Comparison of ENCODE assay signal across 1 cellular context in genomic region chr3:115706311-115706829, GRCh38.
TF ChIP-seq lines count a peak whose summit lies in the region.

No MANE protein-coding gene starts in this region.

TF ChIP-seq in HepG2, 621 proteins besides CTCF, POLR2A, EP300 and RAD21 (continued from another document and continues in another):
- TF ChIP-seq SRSF9 (IDR thresholded peaks at IDR 0.05; ENCODE audit: borderline replicate concordance, insufficient read depth, low read depth, low read length, poor library complexity, severe bottlenecking) = no peak
- TF ChIP-seq MAFG (CRISPR knock-in tag; IDR thresholded peaks at IDR 0.05) = no peak
- TF ChIP-seq, protein P1, sequence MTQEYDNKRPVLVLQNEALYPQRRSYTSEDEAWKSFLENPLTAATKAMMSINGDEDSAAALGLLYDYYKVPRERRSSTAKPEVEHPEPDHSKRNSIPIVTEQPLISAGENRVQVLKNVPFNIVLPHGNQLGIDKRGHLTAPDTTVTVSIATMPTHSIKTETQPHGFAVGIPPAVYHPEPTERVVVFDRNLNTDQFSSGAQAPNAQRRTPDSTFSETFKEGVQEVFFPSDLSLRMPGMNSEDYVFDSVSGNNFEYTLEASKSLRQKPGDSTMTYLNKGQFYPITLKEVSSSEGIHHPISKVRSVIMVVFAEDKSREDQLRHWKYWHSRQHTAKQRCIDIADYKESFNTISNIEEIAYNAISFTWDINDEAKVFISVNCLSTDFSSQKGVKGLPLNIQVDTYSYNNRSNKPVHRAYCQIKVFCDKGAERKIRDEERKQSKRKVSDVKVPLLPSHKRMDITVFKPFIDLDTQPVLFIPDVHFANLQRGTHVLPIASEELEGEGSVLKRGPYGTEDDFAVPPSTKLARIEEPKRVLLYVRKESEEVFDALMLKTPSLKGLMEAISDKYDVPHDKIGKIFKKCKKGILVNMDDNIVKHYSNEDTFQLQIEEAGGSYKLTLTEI (CRISPR knock-in tag; conservative IDR thresholded peaks at IDR 0.05) = no peak
- TF ChIP-seq TAF15 (IDR thresholded peaks at IDR 0.05; ENCODE audit: low read depth, low read length, poor library complexity, severe bottlenecking) = no peak
- no peak for TF ChIP-seq SP2 (CRISPR knock-in tag; IDR thresholded peaks at IDR 0.05)
- TF ChIP-seq ZNF17 (CRISPR knock-in tag; IDR thresholded peaks at IDR 0.05) = no peak
- no peak for TF ChIP-seq NONO (IDR thresholded peaks at IDR 0.05)
- no peak for TF ChIP-seq NONO (CRISPR knock-in tag; conservative IDR thresholded peaks at IDR 0.05)
- TF ChIP-seq, protein P2, sequence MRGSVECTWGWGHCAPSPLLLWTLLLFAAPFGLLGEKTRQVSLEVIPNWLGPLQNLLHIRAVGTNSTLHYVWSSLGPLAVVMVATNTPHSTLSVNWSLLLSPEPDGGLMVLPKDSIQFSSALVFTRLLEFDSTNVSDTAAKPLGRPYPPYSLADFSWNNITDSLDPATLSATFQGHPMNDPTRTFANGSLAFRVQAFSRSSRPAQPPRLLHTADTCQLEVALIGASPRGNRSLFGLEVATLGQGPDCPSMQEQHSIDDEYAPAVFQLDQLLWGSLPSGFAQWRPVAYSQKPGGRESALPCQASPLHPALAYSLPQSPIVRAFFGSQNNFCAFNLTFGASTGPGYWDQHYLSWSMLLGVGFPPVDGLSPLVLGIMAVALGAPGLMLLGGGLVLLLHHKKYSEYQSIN (CRISPR knock-in tag; IDR thresholded peaks at IDR 0.05; ENCODE audit: borderline replicate concordance) = no peak
- TF ChIP-seq ZBTB37 (CRISPR knock-in tag; IDR thresholded peaks at IDR 0.05) = no peak
- TF ChIP-seq ZNF558 (CRISPR knock-in tag; IDR thresholded peaks at IDR 0.05; ENCODE audit: borderline replicate concordance) = no peak
- 0 out of 2 replicates have a peak, but pooled peaks have one; percentile 17 for TF ChIP-seq ZNF331 (CRISPR knock-in tag; IDR thresholded peaks at IDR 0.05)
- TF ChIP-seq HNF4A (CRISPR knock-in tag; IDR thresholded peaks at IDR 0.05) = peak; percentile 89
- no peak for TF ChIP-seq SP1 (IDR thresholded peaks at IDR 0.05)
- TF ChIP-seq SP1 (CRISPR knock-in tag; IDR thresholded peaks at IDR 0.05) = no peak
- TF ChIP-seq NFE2L2 (IDR thresholded peaks at IDR 0.05; ENCODE audit: low read length) = no peak
- no peak for TF ChIP-seq KLF11 (CRISPR knock-in tag; IDR thresholded peaks at IDR 0.05)
- no peak for TF ChIP-seq ZNF207 (IDR thresholded peaks at IDR 0.05; ENCODE audit: borderline replicate concordance)
- TF ChIP-seq SOX13 (IDR thresholded peaks at IDR 0.05) = no peak
- peak in 1 of 2 experiments; percentile 83; a peak in 2 of 4 replicates for TF ChIP-seq SOX13 (CRISPR knock-in tag; conservative IDR thresholded peaks at IDR 0.05 in 1 of 2, IDR thresholded peaks at IDR 0.05 in 1 of 2)
- TF ChIP-seq PITX1 (CRISPR knock-in tag; IDR thresholded peaks at IDR 0.05) = no peak
- no peak for TF ChIP-seq ZNF605 (CRISPR knock-in tag; IDR thresholded peaks at IDR 0.05)
- TF ChIP-seq, protein P3, sequence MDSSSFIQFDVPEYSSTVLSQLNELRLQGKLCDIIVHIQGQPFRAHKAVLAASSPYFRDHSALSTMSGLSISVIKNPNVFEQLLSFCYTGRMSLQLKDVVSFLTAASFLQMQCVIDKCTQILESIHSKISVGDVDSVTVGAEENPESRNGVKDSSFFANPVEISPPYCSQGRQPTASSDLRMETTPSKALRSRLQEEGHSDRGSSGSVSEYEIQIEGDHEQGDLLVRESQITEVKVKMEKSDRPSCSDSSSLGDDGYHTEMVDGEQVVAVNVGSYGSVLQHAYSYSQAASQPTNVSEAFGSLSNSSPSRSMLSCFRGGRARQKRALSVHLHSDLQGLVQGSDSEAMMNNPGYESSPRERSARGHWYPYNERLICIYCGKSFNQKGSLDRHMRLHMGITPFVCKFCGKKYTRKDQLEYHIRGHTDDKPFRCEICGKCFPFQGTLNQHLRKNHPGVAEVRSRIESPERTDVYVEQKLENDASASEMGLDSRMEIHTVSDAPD (CRISPR knock-in tag; IDR thresholded peaks at IDR 0.05) = no peak
- TF ChIP-seq ZNF350 (CRISPR knock-in tag; IDR thresholded peaks at IDR 0.05; ENCODE audit: borderline replicate concordance, low read depth) = no peak
- peak; percentile 38; the same call in 1 of the 2 replicates for TF ChIP-seq BCL6 (CRISPR knock-in tag; IDR thresholded peaks at IDR 0.05)
- TF ChIP-seq MLLT10 (CRISPR knock-in tag; IDR thresholded peaks at IDR 0.05) = no peak
- no peak for TF ChIP-seq ZKSCAN1 (IDR thresholded peaks at IDR 0.05; ENCODE audit: low read length)
- TF ChIP-seq, protein P4, sequence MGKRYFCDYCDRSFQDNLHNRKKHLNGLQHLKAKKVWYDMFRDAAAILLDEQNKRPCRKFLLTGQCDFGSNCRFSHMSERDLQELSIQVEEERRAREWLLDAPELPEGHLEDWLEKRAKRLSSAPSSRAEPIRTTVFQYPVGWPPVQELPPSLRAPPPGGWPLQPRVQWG (CRISPR knock-in tag; IDR thresholded peaks at IDR 0.05; ENCODE audit: borderline replicate concordance, low read depth) = no peak
- TF ChIP-seq NFRKB (IDR thresholded peaks at IDR 0.05) = no peak
- no peak for TF ChIP-seq ZNF337 (CRISPR knock-in tag; IDR thresholded peaks at IDR 0.05; ENCODE audit: borderline replicate concordance, low read depth)
- TF ChIP-seq ELF3 (CRISPR knock-in tag; IDR thresholded peaks at IDR 0.05) = 0 out of 2 replicates have a peak, but pooled peaks have one; percentile 8
- peak; percentile 40 for TF ChIP-seq ZBTB40 (IDR thresholded peaks at IDR 0.05)
- TF ChIP-seq ZBTB40 (CRISPR knock-in tag; IDR thresholded peaks at IDR 0.05) = no peak
- no peak for TF ChIP-seq ZNF7 (CRISPR knock-in tag; IDR thresholded peaks at IDR 0.05)
- TF ChIP-seq, protein P5, sequence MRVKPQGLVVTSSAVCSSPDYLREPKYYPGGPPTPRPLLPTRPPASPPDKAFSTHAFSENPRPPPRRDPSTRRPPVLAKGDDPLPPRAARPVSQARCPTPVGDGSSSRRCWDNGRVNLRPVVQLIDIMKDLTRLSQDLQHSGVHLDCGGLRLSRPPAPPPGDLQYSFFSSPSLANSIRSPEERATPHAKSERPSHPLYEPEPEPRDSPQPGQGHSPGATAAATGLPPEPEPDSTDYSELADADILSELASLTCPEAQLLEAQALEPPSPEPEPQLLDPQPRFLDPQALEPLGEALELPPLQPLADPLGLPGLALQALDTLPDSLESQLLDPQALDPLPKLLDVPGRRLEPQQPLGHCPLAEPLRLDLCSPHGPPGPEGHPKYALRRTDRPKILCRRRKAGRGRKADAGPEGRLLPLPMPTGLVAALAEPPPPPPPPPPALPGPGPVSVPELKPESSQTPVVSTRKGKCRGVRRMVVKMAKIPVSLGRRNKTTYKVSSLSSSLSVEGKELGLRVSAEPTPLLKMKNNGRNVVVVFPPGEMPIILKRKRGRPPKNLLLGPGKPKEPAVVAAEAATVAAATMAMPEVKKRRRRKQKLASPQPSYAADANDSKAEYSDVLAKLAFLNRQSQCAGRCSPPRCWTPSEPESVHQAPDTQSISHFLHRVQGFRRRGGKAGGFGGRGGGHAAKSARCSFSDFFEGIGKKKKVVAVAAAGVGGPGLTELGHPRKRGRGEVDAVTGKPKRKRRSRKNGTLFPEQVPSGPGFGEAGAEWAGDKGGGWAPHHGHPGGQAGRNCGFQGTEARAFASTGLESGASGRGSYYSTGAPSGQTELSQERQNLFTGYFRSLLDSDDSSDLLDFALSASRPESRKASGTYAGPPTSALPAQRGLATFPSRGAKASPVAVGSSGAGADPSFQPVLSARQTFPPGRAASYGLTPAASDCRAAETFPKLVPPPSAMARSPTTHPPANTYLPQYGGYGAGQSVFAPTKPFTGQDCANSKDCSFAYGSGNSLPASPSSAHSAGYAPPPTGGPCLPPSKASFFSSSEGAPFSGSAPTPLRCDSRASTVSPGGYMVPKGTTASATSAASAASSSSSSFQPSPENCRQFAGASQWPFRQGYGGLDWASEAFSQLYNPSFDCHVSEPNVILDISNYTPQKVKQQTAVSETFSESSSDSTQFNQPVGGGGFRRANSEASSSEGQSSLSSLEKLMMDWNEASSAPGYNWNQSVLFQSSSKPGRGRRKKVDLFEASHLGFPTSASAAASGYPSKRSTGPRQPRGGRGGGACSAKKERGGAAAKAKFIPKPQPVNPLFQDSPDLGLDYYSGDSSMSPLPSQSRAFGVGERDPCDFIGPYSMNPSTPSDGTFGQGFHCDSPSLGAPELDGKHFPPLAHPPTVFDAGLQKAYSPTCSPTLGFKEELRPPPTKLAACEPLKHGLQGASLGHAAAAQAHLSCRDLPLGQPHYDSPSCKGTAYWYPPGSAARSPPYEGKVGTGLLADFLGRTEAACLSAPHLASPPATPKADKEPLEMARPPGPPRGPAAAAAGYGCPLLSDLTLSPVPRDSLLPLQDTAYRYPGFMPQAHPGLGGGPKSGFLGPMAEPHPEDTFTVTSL (CRISPR knock-in tag; IDR thresholded peaks at IDR 0.05; ENCODE audit: borderline replicate concordance) = peak; percentile 75; the same call in 1 of the 2 replicates
- TF ChIP-seq CBX1 (IDR thresholded peaks at IDR 0.05; ENCODE audit: low read depth) = no peak
- TF ChIP-seq, protein P6, sequence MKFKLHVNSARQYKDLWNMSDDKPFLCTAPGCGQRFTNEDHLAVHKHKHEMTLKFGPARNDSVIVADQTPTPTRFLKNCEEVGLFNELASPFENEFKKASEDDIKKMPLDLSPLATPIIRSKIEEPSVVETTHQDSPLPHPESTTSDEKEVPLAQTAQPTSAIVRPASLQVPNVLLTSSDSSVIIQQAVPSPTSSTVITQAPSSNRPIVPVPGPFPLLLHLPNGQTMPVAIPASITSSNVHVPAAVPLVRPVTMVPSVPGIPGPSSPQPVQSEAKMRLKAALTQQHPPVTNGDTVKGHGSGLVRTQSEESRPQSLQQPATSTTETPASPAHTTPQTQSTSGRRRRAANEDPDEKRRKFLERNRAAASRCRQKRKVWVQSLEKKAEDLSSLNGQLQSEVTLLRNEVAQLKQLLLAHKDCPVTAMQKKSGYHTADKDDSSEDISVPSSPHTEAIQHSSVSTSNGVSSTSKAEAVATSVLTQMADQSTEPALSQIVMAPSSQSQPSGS (CRISPR knock-in tag; IDR thresholded peaks at IDR 0.05) = no peak; the same call in 1 of the 2 replicates
